7 cellular contexts compared by ENCODE assay signal in the genomic region with DNA sequence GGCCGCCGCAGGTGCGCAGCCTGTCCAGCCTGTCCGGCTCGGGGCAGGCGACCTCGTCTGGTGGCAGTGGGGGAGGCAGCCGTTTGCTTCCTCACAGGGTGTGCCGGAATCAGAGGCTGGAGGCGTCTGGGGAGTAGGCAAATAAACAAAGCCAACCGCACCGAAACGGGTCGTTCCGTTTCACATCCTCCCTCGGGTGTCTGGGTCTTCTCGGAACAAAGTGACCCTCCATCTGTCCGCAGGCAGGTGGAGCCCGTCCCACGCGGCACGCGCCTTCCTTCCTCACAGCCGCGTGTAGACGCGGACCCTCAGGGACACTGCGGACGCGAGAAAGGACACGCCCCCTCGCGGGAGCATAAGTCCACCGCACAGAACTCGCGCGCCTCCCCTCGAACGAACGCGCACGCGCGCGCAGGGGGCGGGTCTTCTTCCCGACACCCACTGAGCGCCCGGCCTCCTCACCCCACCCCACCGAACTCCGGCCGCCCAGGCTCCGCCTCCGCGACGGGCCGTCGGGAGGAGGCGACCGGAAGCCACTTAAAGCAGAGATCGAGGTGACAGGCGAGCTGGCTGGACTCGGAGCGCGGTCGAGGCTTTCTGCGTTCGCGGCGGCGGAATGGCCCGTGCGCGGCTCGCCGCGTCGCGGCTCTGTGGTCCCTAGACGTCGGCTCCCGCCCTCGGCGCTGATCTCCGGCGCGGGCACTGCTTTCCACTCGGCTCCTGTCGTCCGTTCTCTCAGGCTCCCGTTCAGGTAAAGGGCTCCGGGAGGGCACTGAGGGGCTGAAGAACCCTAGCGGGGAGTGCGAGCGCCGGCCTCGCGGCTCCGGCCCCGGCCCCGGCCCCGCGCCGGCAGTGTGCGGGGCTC. TPM values are rescaled to one million over a fixed set of nuclear protein-coding genes. Genes with fewer than 3 reads are reported as not detected.
DNase-seq lines count a peak whose midpoint lies in the region; ATAC-seq, FAIRE-seq and TF ChIP-seq lines count a peak whose summit lies in the region.

A gene with protein sequence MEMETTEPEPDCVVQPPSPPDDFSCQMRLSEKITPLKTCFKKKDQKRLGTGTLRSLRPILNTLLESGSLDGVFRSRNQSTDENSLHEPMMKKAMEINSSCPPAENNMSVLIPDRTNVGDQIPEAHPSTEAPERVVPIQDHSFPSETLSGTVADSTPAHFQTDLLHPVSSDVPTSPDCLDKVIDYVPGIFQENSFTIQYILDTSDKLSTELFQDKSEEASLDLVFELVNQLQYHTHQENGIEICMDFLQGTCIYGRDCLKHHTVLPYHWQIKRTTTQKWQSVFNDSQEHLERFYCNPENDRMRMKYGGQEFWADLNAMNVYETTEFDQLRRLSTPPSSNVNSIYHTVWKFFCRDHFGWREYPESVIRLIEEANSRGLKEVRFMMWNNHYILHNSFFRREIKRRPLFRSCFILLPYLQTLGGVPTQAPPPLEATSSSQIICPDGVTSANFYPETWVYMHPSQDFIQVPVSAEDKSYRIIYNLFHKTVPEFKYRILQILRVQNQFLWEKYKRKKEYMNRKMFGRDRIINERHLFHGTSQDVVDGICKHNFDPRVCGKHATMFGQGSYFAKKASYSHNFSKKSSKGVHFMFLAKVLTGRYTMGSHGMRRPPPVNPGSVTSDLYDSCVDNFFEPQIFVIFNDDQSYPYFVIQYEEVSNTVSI (plus strand): TSS at position 545 of the 865 bp plus-strand sequence. CDS start 3,108 bp downstream, outside the sequence.

- FAIRE-seq in GM18507 (lab: Jason Lieb, UNC), result peak; percentile 99

- peak; percentile 86 for ATAC-seq in HG02981 (IDR thresholded peaks at IDR 0.05; ENCODE audit: unreplicated experiment)

- H3K4me3 ChIP-seq in astrocyte of the cerebellum (ENCODE audit: low read depth, low read length), result peak within 1 kb of the TSS; percentile 92

- in situ Hi-C loops in astrocyte of the cerebellum (cut with HindIII; ENCODE audit: low sequenced_read_pairs), result no loop called here

- TF ChIP-seq CTCF in astrocyte of the cerebellum (IDR thresholded peaks at IDR 0.05; ENCODE audit: low read depth, low read length, missing control alignments), result peak; percentile 62

- DNase-seq in GM18507 (ENCODE audit: extremely low spot score, insufficient read length, low read depth), result peak; percentile 90
- peak; percentile 96 for DNase-seq in NCI-H2029 (lab: John Stamatoyannopoulos, UW)
- peak; percentile 98 for DNase-seq in T-helper 22 cell (ENCODE audit: low read depth)
- peak; percentile 92 for DNase-seq in astrocyte of the cerebellum (ENCODE audit: low read depth)
- peak; percentile 94 for DNase-seq in hepatic stellate cell (ENCODE audit: low spot score)
- peak; percentile 89 for DNase-seq in renal cortical epithelial cell (ENCODE audit: low read depth)

RNA-seq across cellular contexts. Expression of the gene that starts here (rescaled TPM):
- 70.8 and 90.6 TPM in 2 replicates for total RNA-seq in renal cortical epithelial cell

Comparison
In these comparisons a context has a peak if more than half of its experiments do, and no peak if none do; other contexts are left out.
1. Peak in every context shown above with its lines: DNase-seq, ATAC-seq and H3K4me3 ChIP-seq.